12 cellular contexts compared by ENCODE assay signal in genomic region chrX:153488231-153488914, GRCh38. TPM values are rescaled to one million over a fixed set of nuclear protein-coding genes. Genes with fewer than 3 reads are reported as not detected.
DNase-seq lines count a peak whose midpoint lies in the region; ATAC-seq, FAIRE-seq and TF ChIP-seq lines count a peak whose summit lies in the region.
"Had no signal": no experiment of that assay in that cellular context is flagged by ENCODE, and none has a peak within 500 bp of the region (broad histone marks: within the 10 kb centered on the region; RNA-seq: fewer than 3 reads in every experiment).

No MANE protein-coding gene starts in this region.

- peak overlapping the region; percentile 90 for H2AFZ ChIP-seq in IMR-90 (replicated peaks; ENCODE audit: low read length, poor library complexity)
- H2AFZ ChIP-seq in HepG2 (ENCODE audit: low read length): no peak overlapping the region

- in situ Hi-C loops in IMR-90 (cut with MboI; ENCODE audit: low sequenced_read_pairs): no loop called here
- in situ Hi-C loops in HepG2 (cut with HindIII; ENCODE audit: extremely low pct_ligation_motif_present, low pct_unique_long_range_greater_than_20kb): no loop called here

- dilution Hi-C loops in IMR-90 (cut with HindIII; ENCODE audit: low sequenced_read_pairs, unreplicated experiment): no loop called here

- peak overlapping the region; percentile 93; the same call in 1 of the 2 replicates for H2BK20ac ChIP-seq in IMR-90 (ENCODE audit: low read depth, low read length)

- no peak overlapping the region for H3K56ac ChIP-seq in IMR-90 (ENCODE audit: extremely low read depth, insufficient read depth, low read length)

- peak overlapping the region; percentile 97; the same call in 2 of the 3 replicates for H2BK15ac ChIP-seq in IMR-90 (ENCODE audit: low read depth, low read length)

- H2AK9ac ChIP-seq in IMR-90 (replicated peaks; ENCODE audit: low read depth, low read length, poor library complexity): peak overlapping the region; percentile 91

- H3K9me3 ChIP-seq in IMR-90 (ENCODE audit: control insufficient read depth, insufficient read depth, low read length) (no peaks in the 10 kb centered on the region; the same call in 1 of the 2 replicates), HepG2 (ENCODE audit: low read length) (no peaks in the 10 kb centered on the region), testis (no peaks in the 10 kb centered on the region)
- H3K9me3 ChIP-seq: sigmoid colon had no signal

- H3K4me2 ChIP-seq in IMR-90 (ENCODE audit: low read depth, low read length) (peak overlapping the region; percentile 26; the same call in 1 of the 2 replicates), HepG2 (ENCODE audit: low read depth, low read length) (peak overlapping the region; percentile 70)

- H3K27me3 ChIP-seq in IMR-90 (ENCODE audit: control insufficient read depth, insufficient read depth, low read length): no peaks in the 10 kb centered on the region
- H3K27me3 ChIP-seq in HepG2 (ENCODE audit: control insufficient read depth in 1 of 2, insufficient read depth in 2 of 2, low read length in 2 of 2): peaks cover 3% of the 10 kb centered on the region in 2 experiments; a peak in 2 of 5 replicates
- no peaks in the 10 kb centered on the region for H3K27me3 ChIP-seq in testis
- H3K27me3 ChIP-seq: sigmoid colon had no signal

- H2BK5ac ChIP-seq in IMR-90 (ENCODE audit: low read depth, low read length, poor library complexity, severe bottlenecking): peak overlapping the region; percentile 76

- BruUV-seq in IMR-90 (replicated peaks; lab: Mats Ljungman, UMichigan) (no TSS peak), HepG2 (replicated peaks; lab: Mats Ljungman, UMichigan) (no TSS peak)

- peak overlapping the region; percentile 94 for H4K91ac ChIP-seq in IMR-90 (ENCODE audit: insufficient read depth, low read depth, low read length)

- TF ChIP-seq CTCF in IMR-90 (conservative IDR thresholded peaks at IDR 0.05; ENCODE audit: low read depth, low read length) (no peak), HepG2 (CRISPR knock-in tag; IDR thresholded peaks at IDR 0.05) (no peak), testis (IDR thresholded peaks at IDR 0.05) (no peak)

- peak overlapping the region; percentile 92 for H4K5ac ChIP-seq in IMR-90 (ENCODE audit: low read depth, low read length)

- intact Hi-C loops in IMR-90 (cut with micrococcal nuclease): no loop called here
- intact Hi-C loops in HepG2 (cut with micrococcal nuclease; ENCODE audit: unreplicated experiment): no loop called here
- intact Hi-C loops in testis (cut with DNase I; ENCODE audit: low total_unique reads): no loop called here

- H3K4me3 ChIP-seq in IMR-90 (ENCODE audit: insufficient read depth, low read depth, low read length) (no peak overlapping the region), HepG2 (replicated peaks in 1 of 3; ENCODE audit: insufficient read depth in 1 of 3, low read depth in 2 of 3, low read length in 3 of 3) (peak overlapping the region; percentile 30 to 66 (median 50); a peak in 5 of 6 replicates), testis (no peak overlapping the region)
- H3K4me3 ChIP-seq: sigmoid colon had no signal

- H4K8ac ChIP-seq in IMR-90 (ENCODE audit: low read depth in 2 of 2, low read length in 2 of 2): peak overlapping the region; percentile 96 to 98

- DNase-seq in IMR-90 (peak; percentile 67), ecto neural progenitor cell (ENCODE audit: low spot score) (peak; percentile 53), HepG2 (ENCODE audit: low spot score) (peak; percentile 48), testis (peak; percentile 29), HCEC 1CT (no peak), NCI-H146 (lab: John Stamatoyannopoulos, UW) (no peak), mucosa of gallbladder (ENCODE audit: low spot score) (no peak)
- DNase-seq: activated B cell treated with CpG ODN at 0.5 μM for 24 hours, H9, NCI-H345, sigmoid colon had no signal

- H3K36me3 ChIP-seq in IMR-90 (ENCODE audit: control insufficient read depth, insufficient read depth, low read length) (no peaks in the 10 kb centered on the region), HepG2 (replicated peaks in 1 of 2; ENCODE audit: control insufficient read depth in 1 of 2, insufficient read depth in 2 of 2, low read length in 2 of 2) (no peaks in the 10 kb centered on the region), testis (ENCODE audit: low read depth, missing control alignments) (no peaks in the 10 kb centered on the region)
- H3K36me3 ChIP-seq: sigmoid colon had no signal

- peak overlapping the region; percentile 87 for H3K27ac ChIP-seq in IMR-90 (ENCODE audit: insufficient read depth, low read length)
- peak overlapping the region; percentile 40 for H3K27ac ChIP-seq in HepG2 (ENCODE audit: extremely low read length, insufficient read depth, low read length)
- H3K27ac ChIP-seq in testis: peak overlapping the region in 1 of 2 donors; percentile 50

- FAIRE-seq in HepG2 (lab: Jason Lieb, UNC): peak; percentile 43

- peaks cover 0 to 3% of the 10 kb centered on the region in 2 experiments; a peak in 1 of 4 replicates for H3K79me1 ChIP-seq in IMR-90 (ENCODE audit: low read depth in 1 of 2, low read length in 2 of 2)

- peak overlapping the region; percentile 97 for H2BK120ac ChIP-seq in IMR-90 (ENCODE audit: low read depth, low read length)

- H3K4me1 ChIP-seq in IMR-90 (ENCODE audit: control insufficient read depth, insufficient read depth, low read length) (peaks cover 26% of the 10 kb centered on the region), HepG2 (ENCODE audit: insufficient read depth, low read length) (peaks cover 78% of the 10 kb centered on the region), testis (peaks cover 3% of the 10 kb centered on the region)
- H3K4me1 ChIP-seq: sigmoid colon had no signal

- TF ChIP-seq EP300 in HepG2 (IDR thresholded peaks at IDR 0.05; ENCODE audit: low read depth in 2 of 2, low read length in 2 of 2) (peak in 1 of 2 experiments; percentile 53; a peak in 1 of 4 replicates), HepG2 (CRISPR knock-in tag; IDR thresholded peaks at IDR 0.05; ENCODE audit: borderline replicate concordance) (0 out of 2 replicates have a peak, but pooled peaks have one; percentile 23)

- TF ChIP-seq POLR2A in IMR-90 (IDR thresholded peaks at IDR 0.05; ENCODE audit: low read depth, low read length) (no peak), HepG2 (IDR thresholded peaks at IDR 0.05; ENCODE audit: insufficient read depth in 1 of 2, low read depth in 2 of 2, low read length in 2 of 2) (no peak), testis (IDR thresholded peaks at IDR 0.05) (no peak)

- TF ChIP-seq RAD21 in IMR-90 (IDR thresholded peaks at IDR 0.05; ENCODE audit: low read length) (no peak), HepG2 (CRISPR knock-in tag; IDR thresholded peaks at IDR 0.05) (no peak)

- H2AK5ac ChIP-seq in IMR-90 (ENCODE audit: low read depth, low read length): peak overlapping the region; percentile 98

- POLR2A ChIA-PET in IMR-90 (lab: Charles Lee; ENCODE audit: unreplicated experiment): no interaction called here
- POLR2A ChIA-PET in HepG2 (lab: Yijun Ruan, JAX): interaction anchor here (0.6 to 1.8 kb wide), 6 partner anchors 9 to 79 kb away, joined by 3 to 10 read pairs (median 4); partner anchors contain the start of gene HAUS7

- peak overlapping the region; percentile 79 for H3K18ac ChIP-seq in IMR-90 (ENCODE audit: low read depth, low read length)

- ATAC-seq in IMR-90 (ENCODE audit: low read depth) (peak; percentile 70), HepG2 (peak; percentile 40), GM19035 (IDR thresholded peaks at IDR 0.05; ENCODE audit: unreplicated experiment) (no peak)

- H3K4ac ChIP-seq in IMR-90 (ENCODE audit: low read depth, low read length): peak overlapping the region; percentile 98

- H3K9me1 ChIP-seq in IMR-90 (ENCODE audit: insufficient read depth, low read length): peaks cover 9% of the 10 kb centered on the region

- no peaks in the 10 kb centered on the region for H4K20me1 ChIP-seq in IMR-90 (ENCODE audit: insufficient read depth, low read length)
- no peaks in the 10 kb centered on the region for H4K20me1 ChIP-seq in HepG2 (ENCODE audit: insufficient read depth, low read length)

- peak overlapping the region; percentile 59 for H3K9ac ChIP-seq in IMR-90 (ENCODE audit: low read depth, low read length)
- H3K9ac ChIP-seq in HepG2 (ENCODE audit: insufficient read depth, low read depth, low read length): peak overlapping the region; percentile 54

- no CpG with 5 or more reads among the region's 27 CpGs for WGBS in IMR-90 (ENCODE audit: extremely low coverage in 2 of 2, insufficient read length in 1 of 2), 2 experiments
- 0% methylated on average over 4 of the region's 27 CpGs for WGBS in HepG2 (ENCODE audit: low lambda C conversion rate)
- WGBS in testis, 2 donors: 50 to 76% methylated on average over 5 to 16 of the region's 27 CpGs

- peak overlapping the region; percentile 73; the same call in 1 of the 2 replicates for H3K23ac ChIP-seq in IMR-90 (ENCODE audit: low read depth, low read length)

- H3K79me2 ChIP-seq in HepG2 (ENCODE audit: insufficient read depth, low read length): no peaks in the 10 kb centered on the region

- H3K14ac ChIP-seq in IMR-90 (replicated peaks; ENCODE audit: low read depth, low read length): peak overlapping the region; percentile 92

- CTCF ChIA-PET in IMR-90 (lab: Yijun Ruan, JAX) (interaction anchor here (0.6 to 0.7 kb wide), 2 partner anchors 18 to 110 kb away, joined by 3 to 9 read pairs; partner anchors contain the start of gene HAUS7), HepG2 (lab: Yijun Ruan, JAX; ENCODE audit: low intra/inter-chr PET ratio, low total read pairs) (no interaction called here)

RNA-seq across cellular contexts. Expression of gene BGN, which starts 6.4 kb away (rescaled TPM):
- 10.0 and 11.3 TPM in 2 replicates for total RNA-seq in IMR-90 (2012; rRNA removed)
- polyA plus RNA-seq in IMR-90 (2012; rRNA removed): 269 and 298 TPM in 2 replicates
- 360 and 422 TPM in 2 replicates for polyA plus RNA-seq in IMR-90 (2012; cell fraction: cytosol; rRNA removed)
- 90.5 and 138 TPM in 2 replicates for polyA plus RNA-seq in IMR-90 (2012; cell fraction: nucleus; rRNA removed; ENCODE audit: low replicate concordance)
- 0.18 TPM in 1 of 2 replicates, not detected in the other for total RNA-seq in HepG2 (2016; rRNA removed; fragmentation: Illumina TruSeq; extraction: Trizol)
- not detected in 2 replicates for total RNA-seq in HepG2 (2016; cell fraction: cytosol; rRNA removed; fragmentation: Illumina TruSeq; extraction: Trizol; ENCODE audit: low read depth)
- total RNA-seq in HepG2 (2016; cell fraction: insoluble cytoplasmic fraction; rRNA removed; fragmentation: Illumina TruSeq; extraction: Trizol): 0.19 TPM in 1 of 2 replicates, not detected in the other
- 0.06 and 0.21 TPM in 2 replicates for total RNA-seq in HepG2 (2016; cell fraction: membrane; rRNA removed; fragmentation: Illumina TruSeq; extraction: Trizol)
- total RNA-seq in HepG2 (2016; cell fraction: nucleus; rRNA removed; fragmentation: Illumina TruSeq; extraction: Trizol): 0.25 and 0.85 TPM in 2 replicates
- 0.40 and 0.63 TPM in 2 replicates for polyA plus RNA-seq in HepG2 (2011; rRNA removed)
- 0.28 and 0.54 TPM in 2 replicates for polyA plus RNA-seq in HepG2 (2011; cell fraction: cytosol; rRNA removed)
- 0.54 and 0.85 TPM in 2 replicates for polyA plus RNA-seq in HepG2 (2011; cell fraction: nucleus; rRNA removed)
- 1.5 and 1.9 TPM in 2 replicates for polyA plus RNA-seq in HepG2 (2012)
- 0.10 and 0.11 TPM in 2 replicates for polyA plus RNA-seq in HepG2 (2016; cell fraction: cytosol; fragmentation: Illumina TruSeq; extraction: Trizol; ENCODE audit: low read depth)
- polyA plus RNA-seq in HepG2 (2016; cell fraction: insoluble cytoplasmic fraction; fragmentation: Illumina TruSeq; extraction: Trizol; ENCODE audit: low read depth): 0.26 TPM in 1 of 2 replicates, not detected in the other
- polyA plus RNA-seq in HepG2 (2016; cell fraction: membrane; fragmentation: Illumina TruSeq; extraction: Trizol; ENCODE audit: low read depth): 0.49 and 1.0 TPM in 2 replicates
- 0.98 and 1.4 TPM in 2 replicates for polyA plus RNA-seq in HepG2 (2016; cell fraction: nucleus; fragmentation: Illumina TruSeq; extraction: Trizol; ENCODE audit: insufficient read depth, low read depth)
- 1.3 TPM in 1 of 2 replicates, not detected in the other for polyA minus RNA-seq in HepG2 (2011; rRNA and poly(A)+ RNA removed; ENCODE audit: low replicate concordance)
- polyA minus RNA-seq in HepG2 (2011; cell fraction: cytosol; rRNA and poly(A)+ RNA removed): 0.99 and 1.3 TPM in 2 replicates
- polyA minus RNA-seq in HepG2 (2011; cell fraction: nucleus; rRNA and poly(A)+ RNA removed): 0.37 and 0.77 TPM in 2 replicates
- total RNA-seq in testis: 10 to 100 TPM; 42.3 to 76.5 TPM
- 174 TPM for polyA plus RNA-seq in testis (ENCODE audit: insufficient read depth, low read depth, low replicate concordance)
- total RNA-seq in mucosa of gallbladder: 204 TPM
- total RNA-seq: activated B cell treated with CpG ODN at 0.5 μM for 24 hours had no signal

RNA-seq across cellular contexts. Expression of gene HAUS7, which starts 18.0 kb away (rescaled TPM):
- 10.8 TPM in 2 replicates for total RNA-seq in IMR-90 (2012; rRNA removed)
- polyA plus RNA-seq in IMR-90 (2012; rRNA removed): 25.9 and 27.7 TPM in 2 replicates
- 22.1 and 24.3 TPM in 2 replicates for polyA plus RNA-seq in IMR-90 (2012; cell fraction: cytosol; rRNA removed)
- polyA plus RNA-seq in IMR-90 (2012; cell fraction: nucleus; rRNA removed; ENCODE audit: low replicate concordance): 188 and 200 TPM in 2 replicates
- total RNA-seq in HepG2 (2016; rRNA removed; fragmentation: Illumina TruSeq; extraction: Trizol): 42.4 and 52.1 TPM in 2 replicates
- total RNA-seq in HepG2 (2016; cell fraction: cytosol; rRNA removed; fragmentation: Illumina TruSeq; extraction: Trizol; ENCODE audit: low read depth): 11.6 and 12.0 TPM in 2 replicates
- 39.2 and 51.8 TPM in 2 replicates for total RNA-seq in HepG2 (2016; cell fraction: insoluble cytoplasmic fraction; rRNA removed; fragmentation: Illumina TruSeq; extraction: Trizol)
- 14.9 and 17.2 TPM in 2 replicates for total RNA-seq in HepG2 (2016; cell fraction: membrane; rRNA removed; fragmentation: Illumina TruSeq; extraction: Trizol)
- 18.7 and 21.6 TPM in 2 replicates for total RNA-seq in HepG2 (2016; cell fraction: nucleus; rRNA removed; fragmentation: Illumina TruSeq; extraction: Trizol)
- 9.1 and 10.9 TPM in 2 replicates for polyA plus RNA-seq in HepG2 (2011; rRNA removed)
- 9.4 and 15.2 TPM in 2 replicates for polyA plus RNA-seq in HepG2 (2011; cell fraction: cytosol; rRNA removed)
- 19.4 and 23.3 TPM in 2 replicates for polyA plus RNA-seq in HepG2 (2011; cell fraction: nucleus; rRNA removed)
- 8.2 and 11.4 TPM in 2 replicates for polyA plus RNA-seq in HepG2 (2012)
- polyA plus RNA-seq in HepG2 (2016; cell fraction: cytosol; fragmentation: Illumina TruSeq; extraction: Trizol; ENCODE audit: low read depth): 6.9 and 7.7 TPM in 2 replicates
- polyA plus RNA-seq in HepG2 (2016; cell fraction: insoluble cytoplasmic fraction; fragmentation: Illumina TruSeq; extraction: Trizol; ENCODE audit: low read depth): 32.6 and 41.1 TPM in 2 replicates
- 10.1 and 11.1 TPM in 2 replicates for polyA plus RNA-seq in HepG2 (2016; cell fraction: membrane; fragmentation: Illumina TruSeq; extraction: Trizol; ENCODE audit: low read depth)
- 35.1 and 45.0 TPM in 2 replicates for polyA plus RNA-seq in HepG2 (2016; cell fraction: nucleus; fragmentation: Illumina TruSeq; extraction: Trizol; ENCODE audit: insufficient read depth, low read depth)
- 18.6 and 73.7 TPM in 2 replicates for polyA minus RNA-seq in HepG2 (2011; rRNA and poly(A)+ RNA removed; ENCODE audit: low replicate concordance)
- polyA minus RNA-seq in HepG2 (2011; cell fraction: cytosol; rRNA and poly(A)+ RNA removed): 5.5 and 7.6 TPM in 2 replicates
- polyA minus RNA-seq in HepG2 (2011; cell fraction: nucleus; rRNA and poly(A)+ RNA removed): 3.6 and 9.3 TPM in 2 replicates
- total RNA-seq in testis: 10 to 100 TPM; 34.0 to 35.2 TPM
- polyA plus RNA-seq in testis (ENCODE audit: insufficient read depth, low read depth, low replicate concordance): 18.0 TPM
- total RNA-seq in mucosa of gallbladder: 22.4 TPM

RNA-seq across cellular contexts. Expression of gene ATP2B3, which starts 29.1 kb away (rescaled TPM):
- total RNA-seq in IMR-90 (2012; rRNA removed) (under 0.01 TPM in 1 of 2 replicates, not detected in the other), HepG2 (2016; rRNA removed; fragmentation: Illumina TruSeq; extraction: Trizol) (not detected in 2 replicates), testis (1 to 10 TPM in 1 of 2 donors, under 1 TPM in 1; 0.16 to 1.2 TPM), mucosa of gallbladder (not detected)
- polyA plus RNA-seq in IMR-90 (2012; rRNA removed) (0.03 and 0.06 TPM in 2 replicates), HepG2 (2011; rRNA removed) (not detected in 2 replicates), testis (ENCODE audit: insufficient read depth, low read depth, low replicate concordance) (0.73 TPM)
- polyA plus RNA-seq in IMR-90 (2012; cell fraction: cytosol; rRNA removed): 0.03 TPM in 1 of 2 replicates, not detected in the other
- 0.26 and 0.38 TPM in 2 replicates for polyA plus RNA-seq in IMR-90 (2012; cell fraction: nucleus; rRNA removed; ENCODE audit: low replicate concordance)
- total RNA-seq in HepG2 (2016; cell fraction: cytosol; rRNA removed; fragmentation: Illumina TruSeq; extraction: Trizol; ENCODE audit: low read depth): not detected in 2 replicates
- total RNA-seq in HepG2 (2016; cell fraction: insoluble cytoplasmic fraction; rRNA removed; fragmentation: Illumina TruSeq; extraction: Trizol): not detected in 2 replicates
- not detected in 2 replicates for total RNA-seq in HepG2 (2016; cell fraction: membrane; rRNA removed; fragmentation: Illumina TruSeq; extraction: Trizol)
- total RNA-seq in HepG2 (2016; cell fraction: nucleus; rRNA removed; fragmentation: Illumina TruSeq; extraction: Trizol): not detected in 2 replicates
- not detected in 2 replicates for polyA plus RNA-seq in HepG2 (2011; cell fraction: cytosol; rRNA removed)
- polyA plus RNA-seq in HepG2 (2011; cell fraction: nucleus; rRNA removed): not detected in 2 replicates
- polyA plus RNA-seq in HepG2 (2012): not detected in 2 replicates
- polyA plus RNA-seq in HepG2 (2016; cell fraction: cytosol; fragmentation: Illumina TruSeq; extraction: Trizol; ENCODE audit: low read depth): not detected in 2 replicates
- not detected in 2 replicates for polyA plus RNA-seq in HepG2 (2016; cell fraction: insoluble cytoplasmic fraction; fragmentation: Illumina TruSeq; extraction: Trizol; ENCODE audit: low read depth)
- polyA plus RNA-seq in HepG2 (2016; cell fraction: membrane; fragmentation: Illumina TruSeq; extraction: Trizol; ENCODE audit: low read depth): not detected in 2 replicates
- not detected in 2 replicates for polyA plus RNA-seq in HepG2 (2016; cell fraction: nucleus; fragmentation: Illumina TruSeq; extraction: Trizol; ENCODE audit: insufficient read depth, low read depth)
- not detected in 2 replicates for polyA minus RNA-seq in HepG2 (2011; rRNA and poly(A)+ RNA removed; ENCODE audit: low replicate concordance)
- not detected in 2 replicates for polyA minus RNA-seq in HepG2 (2011; cell fraction: cytosol; rRNA and poly(A)+ RNA removed)
- not detected in 2 replicates for polyA minus RNA-seq in HepG2 (2011; cell fraction: nucleus; rRNA and poly(A)+ RNA removed)
- total RNA-seq: activated B cell treated with CpG ODN at 0.5 μM for 24 hours had no signal

RNA-seq across cellular contexts. Expression of gene TREX2, which starts 42.5 kb away (rescaled TPM):
- 0.36 and 0.56 TPM in 2 replicates for total RNA-seq in IMR-90 (2012; rRNA removed)
- 0.84 and 1.1 TPM in 2 replicates for polyA plus RNA-seq in IMR-90 (2012; rRNA removed)
- 0.30 and 0.63 TPM in 2 replicates for polyA plus RNA-seq in IMR-90 (2012; cell fraction: cytosol; rRNA removed)
- 8.3 and 18.4 TPM in 2 replicates for polyA plus RNA-seq in IMR-90 (2012; cell fraction: nucleus; rRNA removed; ENCODE audit: low replicate concordance)
- total RNA-seq in HepG2 (2016; rRNA removed; fragmentation: Illumina TruSeq; extraction: Trizol): 0.18 TPM in 1 of 2 replicates, not detected in the other
- total RNA-seq in HepG2 (2016; cell fraction: cytosol; rRNA removed; fragmentation: Illumina TruSeq; extraction: Trizol; ENCODE audit: low read depth): 1.2 TPM in 1 of 2 replicates, not detected in the other
- total RNA-seq in HepG2 (2016; cell fraction: insoluble cytoplasmic fraction; rRNA removed; fragmentation: Illumina TruSeq; extraction: Trizol): 0.22 TPM in 1 of 2 replicates, not detected in the other
- 0.19 and 0.21 TPM in 2 replicates for total RNA-seq in HepG2 (2016; cell fraction: membrane; rRNA removed; fragmentation: Illumina TruSeq; extraction: Trizol)
- total RNA-seq in HepG2 (2016; cell fraction: nucleus; rRNA removed; fragmentation: Illumina TruSeq; extraction: Trizol): 0.50 and 0.62 TPM in 2 replicates
- polyA plus RNA-seq in HepG2 (2011; rRNA removed): 0.13 and 0.17 TPM in 2 replicates
- polyA plus RNA-seq in HepG2 (2011; cell fraction: cytosol; rRNA removed): 0.09 and 0.21 TPM in 2 replicates
- polyA plus RNA-seq in HepG2 (2011; cell fraction: nucleus; rRNA removed): 1.2 and 2.1 TPM in 2 replicates
- not detected in 2 replicates for polyA plus RNA-seq in HepG2 (2012)
- 0.18 TPM in 1 of 2 replicates, not detected in the other for polyA plus RNA-seq in HepG2 (2016; cell fraction: cytosol; fragmentation: Illumina TruSeq; extraction: Trizol; ENCODE audit: low read depth)
- polyA plus RNA-seq in HepG2 (2016; cell fraction: insoluble cytoplasmic fraction; fragmentation: Illumina TruSeq; extraction: Trizol; ENCODE audit: low read depth): 0.19 TPM in 1 of 2 replicates, not detected in the other
- 0.15 TPM in 1 of 2 replicates, not detected in the other for polyA plus RNA-seq in HepG2 (2016; cell fraction: membrane; fragmentation: Illumina TruSeq; extraction: Trizol; ENCODE audit: low read depth)
- polyA plus RNA-seq in HepG2 (2016; cell fraction: nucleus; fragmentation: Illumina TruSeq; extraction: Trizol; ENCODE audit: insufficient read depth, low read depth): 0.38 TPM in 1 of 2 replicates, not detected in the other
- 0.24 and 0.87 TPM in 2 replicates for polyA minus RNA-seq in HepG2 (2011; rRNA and poly(A)+ RNA removed; ENCODE audit: low replicate concordance)
- not detected in 2 replicates for polyA minus RNA-seq in HepG2 (2011; cell fraction: cytosol; rRNA and poly(A)+ RNA removed)
- polyA minus RNA-seq in HepG2 (2011; cell fraction: nucleus; rRNA and poly(A)+ RNA removed): 1.3 and 1.6 TPM in 2 replicates
- total RNA-seq in testis: 1 to 10 TPM; 4.0 to 7.5 TPM
- 0.51 TPM for polyA plus RNA-seq in testis (ENCODE audit: insufficient read depth, low read depth, low replicate concordance)
- 0.63 TPM for total RNA-seq in mucosa of gallbladder

Comparison
In these comparisons a context has a peak if more than half of its experiments do, and no peak if none do; other contexts are left out.
1. DNase-seq: peak in IMR-90 (single experiment), ecto neural progenitor cell (single experiment), HepG2 (single experiment) and testis (single experiment); none in HCEC 1CT (single experiment), NCI-H146 (single experiment) and mucosa of gallbladder (single experiment).
2. H3K4me3 ChIP-seq: peak in HepG2 (3 of 3); none in IMR-90 (single experiment) and testis (0 of 2).